12 cellular contexts compared by ENCODE assay signal in the genomic region with DNA sequence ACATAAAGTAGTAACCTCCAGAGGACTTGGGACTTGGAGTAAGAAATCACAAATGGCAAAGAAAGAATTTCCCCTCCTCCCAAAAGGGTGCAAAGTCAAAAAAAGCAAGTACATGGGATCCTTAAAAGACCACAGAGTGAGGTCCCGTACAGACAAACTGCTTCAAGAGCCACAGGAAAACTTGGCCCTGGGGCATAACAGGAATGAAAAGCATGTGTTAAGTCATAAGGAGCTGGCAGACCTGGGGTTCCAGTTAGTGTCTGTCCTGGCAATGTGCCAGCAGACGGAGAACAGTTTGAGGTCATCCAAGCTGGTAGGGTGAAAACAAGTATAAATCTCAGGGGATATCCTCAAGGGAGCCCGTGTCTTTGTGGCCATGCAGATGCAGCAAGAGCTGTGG.
DNase-seq lines count a peak whose midpoint lies in the region; ATAC-seq and TF ChIP-seq lines count a peak whose summit lies in the region.
"Had no signal": no experiment of that assay in that cellular context is flagged by ENCODE, and none has a peak within 500 bp of the region (broad histone marks: within the 10 kb centered on the region; RNA-seq: fewer than 3 reads in every experiment).

No MANE protein-coding gene starts in this region.

- intact Hi-C loops in body of pancreas (cut with DNase I) = no loop called here

- no peak overlapping the region for H3K27ac Mint-ChIP-seq in nephron progenitor cell
- H3K27ac Mint-ChIP-seq: activated T-helper 2 cell treated with anti-CD3 and anti-CD28 coated beads, Interferon-gamma antibody, Interleukin-2, Interleukin-4, amounts not matched to agents 10 μg/mL and 5 μg/mL and 100 μg/mL, durations not matched to agents 14 hours and 24 hours and 36 hours; neural progenitor cell had no signal

- TF ChIP-seq CTCF in body of pancreas (IDR thresholded peaks at IDR 0.05) (no peak), nephron progenitor cell (IDR thresholded peaks at IDR 0.05) (no peak)

- TF ChIP-seq POLR2A in body of pancreas (IDR thresholded peaks at IDR 0.05) = no peak

- H3K9me3 Mint-ChIP-seq in nephron progenitor cell = no peaks in the 10 kb centered on the region
- H3K9me3 Mint-ChIP-seq: activated T-helper 2 cell treated with anti-CD3 and anti-CD28 coated beads, Interferon-gamma antibody, Interleukin-2, Interleukin-4, amounts not matched to agents 10 μg/mL and 5 μg/mL and 100 μg/mL, durations not matched to agents 14 hours and 24 hours and 36 hours; neural progenitor cell had no signal

- DNase-seq in AG20443 (ENCODE audit: low spot score) (peak; percentile 37), HS-5 (ENCODE audit: low read depth) (peak; percentile 31), astrocyte of the hippocampus (ENCODE audit: low read depth, low spot score) (peak; percentile 16), kidney tubule cell (ENCODE audit: low spot score) (peak; percentile 89), body of pancreas (no peak), nephron progenitor cell (no peak)
- no peak for DNase-seq in activated T-cell treated with anti-CD3 and anti-CD28 coated beads, Interleukin-2, amount 50 U/mL, for 1 hour
- DNase-seq: esophagus squamous epithelium, NCI-H1694 treated with DMSO at 0.1 percent for 48 hours had no signal

- H3K4me3 ChIP-seq in body of pancreas = no peak overlapping the region
- H3K4me3 ChIP-seq: esophagus squamous epithelium, neural progenitor cell had no signal

- H3K27me3 ChIP-seq in body of pancreas = no peaks in the 10 kb centered on the region
- H3K27me3 ChIP-seq: esophagus squamous epithelium, neural progenitor cell had no signal

- 53 to 62% methylated on average over 3 of the region's 3 CpGs for WGBS in body of pancreas, 2 donors

- H3K27me3 Mint-ChIP-seq in nephron progenitor cell (ENCODE audit: low read depth, poor library complexity) = peaks cover 24% of the 10 kb centered on the region

- H3K36me3 Mint-ChIP-seq in nephron progenitor cell (ENCODE audit: low read depth) = no peaks in the 10 kb centered on the region
- H3K36me3 Mint-ChIP-seq: neural progenitor cell had no signal

- ATAC-seq in body of pancreas (no peak), GM18520 (IDR thresholded peaks at IDR 0.05; ENCODE audit: unreplicated experiment) (no peak)

- no peak overlapping the region for H3K4me3 Mint-ChIP-seq in nephron progenitor cell
- H3K4me3 Mint-ChIP-seq: neural progenitor cell had no signal

- H3K9me3 ChIP-seq in body of pancreas = no peaks in the 10 kb centered on the region
- H3K9me3 ChIP-seq: esophagus squamous epithelium had no signal

- no peaks in the 10 kb centered on the region for H3K36me3 ChIP-seq in body of pancreas (replicated peaks in 1 of 2; ENCODE audit: insufficient read depth in 1 of 2, low read depth in 2 of 2)
- H3K36me3 ChIP-seq: esophagus squamous epithelium, neural progenitor cell had no signal

- peaks cover 27% of the 10 kb centered on the region for H3K4me1 Mint-ChIP-seq in nephron progenitor cell
- H3K4me1 Mint-ChIP-seq: neural progenitor cell had no signal

- no peaks in the 10 kb centered on the region for H3K4me1 ChIP-seq in body of pancreas
- H3K4me1 ChIP-seq: neural progenitor cell had no signal

- no peak overlapping the region for H3K27ac ChIP-seq in body of pancreas
- H3K27ac ChIP-seq: esophagus squamous epithelium, neural progenitor cell had no signal

Comparison
In these comparisons a context has a peak if more than half of its experiments do, and no peak if none do; other contexts are left out.
1. DNase-seq: peak in AG20443 (single experiment), HS-5 (single experiment), astrocyte of the hippocampus (single experiment) and kidney tubule cell (single experiment); none in body of pancreas (0 of 4), nephron progenitor cell (single experiment) and activated T-cell treated with anti-CD3 and anti-CD28 coated beads, Interleukin-2, amount 50 U/mL, for 1 hour (single experiment).